In the genomic region with DNA sequence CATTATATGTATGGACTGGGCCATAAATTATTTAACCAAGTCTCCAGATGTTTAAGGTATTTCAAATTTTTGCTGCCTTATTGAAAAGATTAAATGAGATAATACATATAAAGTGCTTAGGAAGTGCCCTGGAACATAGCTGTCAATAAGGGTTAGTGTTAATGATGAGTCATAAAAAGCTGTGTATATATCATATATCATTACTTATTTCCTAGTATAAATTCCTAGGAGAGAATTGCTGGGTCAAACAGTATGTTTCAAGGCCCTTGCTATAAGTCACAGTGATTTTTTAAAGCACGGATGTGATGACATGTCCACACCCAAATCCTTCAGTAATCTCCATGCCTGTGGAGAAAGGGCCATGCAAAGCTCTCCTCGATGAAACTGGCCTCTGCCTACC, we compare ENCODE assay signal across 24 cellular contexts.
"Had no signal": no experiment of that assay in that cellular context is flagged by ENCODE, and none has a peak within 500 bp of the region (broad histone marks: within the 10 kb centered on the region; RNA-seq: fewer than 3 reads in every experiment).

No MANE protein-coding gene starts in this region.

- H3K9me3 Mint-ChIP-seq: immature natural killer cell, mesothelial cell of epicardium, naive B cell, natural killer cell, type B pancreatic cell had no signal

- H3K36me3 Mint-ChIP-seq: natural killer cell had no signal

- ATAC-seq: natural killer cell; right lobe of liver; stimulated activated memory B cell treated with anti-CD40 and anti-IgM and Interleukin-4, amounts not matched to agents 10 μg/mL and 1 μg/mL and 100 μg/mL, for 72 hours; stimulated activated naive CD8-positive, alpha-beta T cell treated with anti-CD3 and anti-CD28 coated beads, Interleukin-15, amount 100 ng/mL, for 72 hours had no signal

- H3K27ac ChIP-seq: left ventricle myocardium inferior, ovary, right atrium auricular region, right lobe of liver, tibial nerve, uterus had no signal

- H3K4me3 Mint-ChIP-seq: immature natural killer cell; mesothelial cell of epicardium; natural killer cell; stimulated activated memory B cell treated with anti-CD40 and anti-IgM and Interleukin-4, amounts not matched to agents 10 μg/mL and 1 μg/mL and 100 μg/mL, for 72 hours; stimulated activated naive CD8-positive, alpha-beta T cell treated with anti-CD3 and anti-CD28 coated beads, Interleukin-15, amount 100 ng/mL, for 72 hours; type B pancreatic cell had no signal

- H3K4me3 ChIP-seq: left ventricle myocardium inferior, lung, ovary, right atrium auricular region, right lobe of liver, smooth muscle cell, tibial nerve, uterus had no signal

- H3K4me1 ChIP-seq: right atrium auricular region, right lobe of liver, tibial nerve, uterus had no signal

- DNase-seq: immature natural killer cell; islet precursor cell; left ventricle myocardium inferior; mesendoderm; naive B cell; natural killer cell; ovary; right lobe of liver; stimulated activated CD4-positive, alpha-beta T cell treated with anti-CD3 and anti-CD28 coated beads, Interleukin-1b, Interleukin-23, amount 100 ng/mL, for 48 hours; stimulated activated CD4-positive, alpha-beta T cell treated with anti-CD3 and anti-CD28 coated beads, Interleukin-2, amount 100 ng/mL, for 48 hours; stimulated activated CD4-positive, alpha-beta T cell treated with anti-CD3 and anti-CD28 coated beads, Interleukin-4, amount 100 ng/mL, for 4 hours; stimulated activated CD8-positive, alpha-beta memory T cell treated with anti-CD3 and anti-CD28 coated beads, Interleukin-4, amount 100 ng/mL, for 48 hours; stimulated activated naive CD4-positive, alpha-beta T cell treated with Interleukin-2 at 50 U/mL for 16 hours; stimulated activated naive CD8-positive, alpha-beta T cell treated with anti-CD3 and anti-CD28 coated beads, Interleukin-15, amount 100 ng/mL, for 72 hours; substantia nigra; uterus had no signal

- H3K27me3 Mint-ChIP-seq: naive B cell; progenitor cell of endocrine pancreas; stimulated activated memory B cell treated with anti-CD40 and anti-IgM and Interleukin-4, amounts not matched to agents 10 μg/mL and 1 μg/mL and 100 μg/mL, for 72 hours; stimulated activated naive CD8-positive, alpha-beta T cell treated with anti-CD3 and anti-CD28 coated beads, Interleukin-15, amount 100 ng/mL, for 72 hours; type B pancreatic cell had no signal

- H3K27ac Mint-ChIP-seq: immature natural killer cell; mesothelial cell of epicardium; natural killer cell; progenitor cell of endocrine pancreas; stimulated activated memory B cell treated with anti-CD40 and anti-IgM and Interleukin-4, amounts not matched to agents 10 μg/mL and 1 μg/mL and 100 μg/mL, for 72 hours; stimulated activated naive CD8-positive, alpha-beta T cell treated with anti-CD3 and anti-CD28 coated beads, Interleukin-15, amount 100 ng/mL, for 72 hours; type B pancreatic cell had no signal

- H3K4me1 Mint-ChIP-seq: mesothelial cell of epicardium; stimulated activated naive CD8-positive, alpha-beta T cell treated with anti-CD3 and anti-CD28 coated beads, Interleukin-15, amount 100 ng/mL, for 72 hours had no signal

- H3K27me3 ChIP-seq: ovary, right atrium auricular region, right lobe of liver, tibial nerve, uterus had no signal

- H3K9me3 ChIP-seq: left ventricle myocardium inferior, ovary, right atrium auricular region, right lobe of liver, uterus had no signal

- H3K36me3 ChIP-seq: ovary, uterus had no signal
